ENCODE assay signal across 9 cellular contexts in the genomic region with DNA sequence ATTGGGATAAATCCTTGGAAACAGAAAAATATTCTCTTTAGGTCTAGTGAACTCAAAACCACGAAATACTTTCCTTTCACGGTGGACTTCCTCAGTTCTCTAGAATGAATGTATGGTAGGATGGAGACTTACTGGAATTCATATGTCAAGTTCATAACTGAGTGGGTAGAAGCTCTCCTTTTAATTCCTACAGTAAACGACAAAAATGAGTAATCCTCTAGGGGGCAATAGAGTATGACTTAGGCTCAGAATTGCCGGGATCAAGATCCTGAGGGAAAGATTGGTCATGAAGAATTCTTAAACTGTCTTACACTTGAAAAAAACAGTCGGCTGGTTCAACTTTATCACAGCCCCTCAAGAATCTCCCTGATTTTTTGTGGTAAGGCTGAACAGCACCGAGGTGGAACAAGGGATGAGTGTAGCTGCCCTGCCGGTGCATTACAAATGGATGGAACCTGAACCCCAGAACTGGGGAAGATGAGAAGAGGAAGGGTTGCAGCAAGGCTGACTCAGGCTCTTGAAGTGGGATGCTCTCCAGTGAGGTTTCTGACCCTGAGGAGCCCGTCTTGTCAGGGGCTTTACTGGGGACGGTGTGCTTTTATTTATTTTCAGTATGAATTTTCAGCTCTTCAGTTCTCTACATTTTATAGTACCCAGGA. TPM values are rescaled to one million over a fixed set of nuclear protein-coding genes. Genes with fewer than 3 reads are reported as not detected.
A peak's percentile ranks its signal among the peaks of the same experiment; 100 is the strongest.
DNase-seq lines count a peak whose midpoint lies in the region; ATAC-seq, FAIRE-seq and TF ChIP-seq lines count a peak whose summit lies in the region.
"Had no signal": no experiment of that assay in that cellular context is flagged by ENCODE, and none has a peak within 500 bp of the region (broad histone marks: within the 10 kb centered on the region; RNA-seq: fewer than 3 reads in every experiment).

No MANE protein-coding gene starts in this region.

- H3K27me3 ChIP-seq in A673 (replicated peaks; ENCODE audit: insufficient read depth, low read depth, low read length, poor library complexity) (no peaks in the 10 kb centered on the region), H9 (ENCODE audit: insufficient read depth, low read length) (no peaks in the 10 kb centered on the region), kidney epithelial cell (ENCODE audit: control insufficient read depth, insufficient read depth, low read length) (no peaks in the 10 kb centered on the region)

- H3K14ac ChIP-seq in H9 (ENCODE audit: insufficient read depth, low read length) = no peak overlapping the region

- no peaks in the 10 kb centered on the region for H4K20me1 ChIP-seq in H9 (ENCODE audit: control insufficient read depth, insufficient read depth, insufficient read length)

- peak; percentile 33 for FAIRE-seq in TTC549 (lab: Jason Lieb, UNC)
- FAIRE-seq: GM18507 had no signal

- H3K23me2 ChIP-seq in H9 (ENCODE audit: insufficient read length, low read depth, low read length, poor library complexity, severe bottlenecking) = no peaks in the 10 kb centered on the region

- DNase-seq in A673 (ENCODE audit: low spot score) (peak; percentile 69), H9 (no peak), kidney epithelial cell (ENCODE audit: low read depth) (no peak), HuH-7 (ENCODE audit: low spot score) (no peak), NCI-H1930 (lab: John Stamatoyannopoulos, UW) (no peak)

- POLR2A ChIA-PET in A673 (lab: Charles Lee; ENCODE audit: low non-redundant PET) = no interaction called here

- no peak overlapping the region for H4K8ac ChIP-seq in H9 (replicated peaks; ENCODE audit: insufficient read length, low read depth, low read length)

- H3K9ac ChIP-seq in H9 (ENCODE audit: extremely low read depth, insufficient read length, low read length) = no peak overlapping the region

- H2AK5ac ChIP-seq in H9 (ENCODE audit: insufficient read length, low read length) = no peak overlapping the region

- H3K36me3 Mint-ChIP-seq in H9 (ENCODE audit: insufficient read depth in 1 of 3, low read depth in 3 of 3) = no peaks in the 10 kb centered on the region

- H3K56ac ChIP-seq in H9 (ENCODE audit: insufficient read length, low read depth, low read length) = no peak overlapping the region

- no peaks in the 10 kb centered on the region for H3K79me1 ChIP-seq in H9 (ENCODE audit: insufficient read depth, low read depth, low read length, poor library complexity, severe bottlenecking)

- CTCF ChIA-PET in A673 (lab: Charles Lee) = interaction anchor here (0.6 to 1.4 kb wide), 6 partner anchors 9 to 1560 kb away, joined by 3 to 6 read pairs (median 4); a partner anchor contains a TSS

- H2BK12ac ChIP-seq in H9 (ENCODE audit: insufficient read length, low read depth, low read length) = no peak overlapping the region

- H3K27ac ChIP-seq in A673 (ENCODE audit: low read depth, low read length, poor library complexity, severe bottlenecking) = no peak overlapping the region
- H3K27ac ChIP-seq in H9 (ENCODE audit: insufficient read length, low read depth, low read length) = no peak overlapping the region

- H3K4ac ChIP-seq in H9 (ENCODE audit: low read depth, low read length) = no peak overlapping the region

- intact Hi-C loops in A673 (cut with micrococcal nuclease; ENCODE audit: unreplicated experiment) = loop anchor here (1.0 kb wide), 1 partner anchor 64 kb away; no protein-coding TSS in a partner anchor

- no peak overlapping the region for H4K91ac ChIP-seq in H9 (ENCODE audit: insufficient read length, low read depth, low read length)

- no peak overlapping the region for H2BK5ac ChIP-seq in H9 (ENCODE audit: insufficient read length, low read length)

- TF ChIP-seq CTCF in A673 (conservative IDR thresholded peaks at IDR 0.05; ENCODE audit: low read depth, low read length) (peak; percentile 69), H9 (conservative IDR thresholded peaks at IDR 0.05) (peak; percentile 77), kidney epithelial cell (IDR thresholded peaks at IDR 0.05; ENCODE audit: insufficient read depth, low read length, poor library complexity, severe bottlenecking) (peak; percentile 43)

- H3K4me3 ChIP-seq in A673 (ENCODE audit: low read depth, low read length, poor library complexity, severe bottlenecking) (no peak overlapping the region), kidney epithelial cell (ENCODE audit: low read depth, low read length) (no peak overlapping the region)

- no peak overlapping the region for H2BK120ac ChIP-seq in H9 (ENCODE audit: low read depth, low read length, poor library complexity, severe bottlenecking)

- no peak overlapping the region for H3K4me2 ChIP-seq in H9 (ENCODE audit: insufficient read depth, insufficient read length, low read length)

- no TSS peak for BruUV-seq in A673 (replicated peaks; lab: Mats Ljungman, UMichigan)

- H3T11ph ChIP-seq in H9 (ENCODE audit: low read length) = no peak overlapping the region

- H4K5ac ChIP-seq in H9 (ENCODE audit: insufficient read length, low read depth, low read length) = no peak overlapping the region

- H2AFZ ChIP-seq in H9 (ENCODE audit: low read length) = peak overlapping the region; percentile 18

- H3K9me3 Mint-ChIP-seq in H9 = no peaks in the 10 kb centered on the region

- no peak overlapping the region for H3K18ac ChIP-seq in H9 (ENCODE audit: insufficient read length, low read depth, low read length)

- H2BK20ac ChIP-seq in H9 (ENCODE audit: low read depth, low read length, poor library complexity, severe bottlenecking) = no peak overlapping the region

- ATAC-seq in HG02678 (IDR thresholded peaks at IDR 0.05; ENCODE audit: unreplicated experiment) (no peak), HG03039 (IDR thresholded peaks at IDR 0.05; ENCODE audit: unreplicated experiment) (no peak)

- H3K23ac ChIP-seq in H9 (ENCODE audit: insufficient read length, low read depth, low read length) = no peak overlapping the region

- H3K36me3 ChIP-seq in A673 (ENCODE audit: insufficient read depth, low read length, poor library complexity, severe bottlenecking) (no peaks in the 10 kb centered on the region), kidney epithelial cell (ENCODE audit: control insufficient read depth, insufficient read depth, low read length) (no peaks in the 10 kb centered on the region)

- no peak overlapping the region for H2BK15ac ChIP-seq in H9 (ENCODE audit: low read depth, low read length)

- H3K27me3 Mint-ChIP-seq in H9 (ENCODE audit: low read depth) = no peaks in the 10 kb centered on the region

- H3K9me3 ChIP-seq in A673 (ENCODE audit: low read depth, low read length, poor library complexity, severe bottlenecking) = no peaks in the 10 kb centered on the region
- H3K9me3 ChIP-seq in H9 (ENCODE audit: control insufficient read depth, low read depth, low read length) = no peaks in the 10 kb centered on the region

- no peak overlapping the region for H3K4me3 Mint-ChIP-seq in H9

- peaks cover 4 to 11% of the 10 kb centered on the region in 2 experiments for H3K4me1 Mint-ChIP-seq in H9

- WGBS in H9 (ENCODE audit: extremely low coverage, insufficient read length, low lambda C conversion rate) = no CpG with 5 or more reads among the region's 9 CpGs

- no peaks in the 10 kb centered on the region for H3K79me2 ChIP-seq in H9 (ENCODE audit: insufficient read depth, low read length)

- no peak overlapping the region; a peak in 1 of 7 replicates for H3K27ac Mint-ChIP-seq in H9

- H3K4me1 ChIP-seq in A673 (ENCODE audit: insufficient read depth, low read length, poor library complexity, severe bottlenecking) (peaks cover 10% of the 10 kb centered on the region), H9 (ENCODE audit: insufficient read depth, low read length) (no peaks in the 10 kb centered on the region; the same call in 1 of the 2 replicates)

RNA-seq across cellular contexts. Expression of a gene that starts 14.0 kb away (rescaled TPM):
- total RNA-seq in A673 (2021) (2.8 and 3.6 TPM in 2 replicates), H9 (2021) (0.61 and 0.79 TPM in 2 replicates), kidney epithelial cell (9.0 and 13.2 TPM in 2 replicates)

RNA-seq across cellular contexts. Expression of a gene that starts 37.3 kb away (rescaled TPM):
- not detected in 2 replicates for total RNA-seq in A673 (2021)
- not detected in 2 replicates for total RNA-seq in H9 (2021)
- 0.68 and 1.1 TPM in 2 replicates for total RNA-seq in kidney epithelial cell
